Comparison of ENCODE assay signal across 1 cellular context in the genomic region with DNA sequence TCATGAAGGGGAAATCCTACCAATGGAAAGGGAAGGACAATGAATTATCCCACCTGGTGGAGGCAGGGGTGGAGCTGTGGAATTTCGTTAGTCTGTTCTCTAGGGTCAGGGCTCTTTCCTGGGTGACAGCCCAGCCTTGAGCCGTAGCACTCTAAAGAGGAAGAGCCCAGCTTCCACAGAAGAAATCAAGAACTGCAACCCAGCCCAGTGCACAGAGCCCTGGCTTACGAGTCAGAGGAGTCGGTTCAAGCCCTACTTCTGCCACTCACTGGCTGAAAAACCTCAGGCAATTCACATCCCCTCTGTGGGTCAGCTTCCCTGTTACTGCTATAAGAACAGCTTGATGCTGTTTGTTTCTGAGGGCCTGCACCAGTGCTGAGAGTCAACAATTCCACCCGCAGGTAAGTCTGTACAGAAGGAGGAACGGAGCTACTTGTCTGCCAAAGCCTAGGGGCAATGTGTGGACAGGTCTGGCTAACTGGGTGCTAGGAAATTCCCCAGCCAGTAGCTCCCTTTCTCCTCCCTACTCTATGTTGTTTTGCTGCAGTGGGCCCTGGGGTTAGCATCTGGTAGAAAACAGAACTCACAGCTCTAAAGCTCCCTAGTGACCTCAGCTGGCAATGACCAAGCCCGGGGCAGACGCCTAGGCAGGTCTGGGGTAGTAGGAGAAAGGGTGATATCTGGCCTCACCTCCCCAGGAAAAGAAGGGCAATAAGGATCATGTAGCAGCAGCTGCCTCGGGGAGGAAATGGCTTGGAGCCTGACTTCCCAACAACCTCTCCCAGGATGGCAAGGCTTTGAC.
TF ChIP-seq lines count a peak whose summit lies in the region.

No MANE protein-coding gene starts in this region.

TF ChIP-seq in endothelial cell of umbilical vein, 7 proteins besides CTCF, POLR2A, EP300 and RAD21:
- TF ChIP-seq JUN (IDR thresholded peaks at IDR 0.05; ENCODE audit: borderline replicate concordance, insufficient read depth, insufficient read length, low read depth) (no peak), MAX (IDR thresholded peaks at IDR 0.05; ENCODE audit: insufficient read depth, insufficient read length) (no peak), POLR2AphosphoS5 (IDR thresholded peaks at IDR 0.05; ENCODE audit: insufficient read depth, low read depth, low read length) (no peak), FOS (IDR thresholded peaks at IDR 0.05; ENCODE audit: borderline replicate concordance, insufficient read depth, low read length) (no peak), GATA2 (IDR thresholded peaks at IDR 0.05; ENCODE audit: insufficient read depth, insufficient read length, low read depth, low read length) (no peak)
